In the genomic region with DNA sequence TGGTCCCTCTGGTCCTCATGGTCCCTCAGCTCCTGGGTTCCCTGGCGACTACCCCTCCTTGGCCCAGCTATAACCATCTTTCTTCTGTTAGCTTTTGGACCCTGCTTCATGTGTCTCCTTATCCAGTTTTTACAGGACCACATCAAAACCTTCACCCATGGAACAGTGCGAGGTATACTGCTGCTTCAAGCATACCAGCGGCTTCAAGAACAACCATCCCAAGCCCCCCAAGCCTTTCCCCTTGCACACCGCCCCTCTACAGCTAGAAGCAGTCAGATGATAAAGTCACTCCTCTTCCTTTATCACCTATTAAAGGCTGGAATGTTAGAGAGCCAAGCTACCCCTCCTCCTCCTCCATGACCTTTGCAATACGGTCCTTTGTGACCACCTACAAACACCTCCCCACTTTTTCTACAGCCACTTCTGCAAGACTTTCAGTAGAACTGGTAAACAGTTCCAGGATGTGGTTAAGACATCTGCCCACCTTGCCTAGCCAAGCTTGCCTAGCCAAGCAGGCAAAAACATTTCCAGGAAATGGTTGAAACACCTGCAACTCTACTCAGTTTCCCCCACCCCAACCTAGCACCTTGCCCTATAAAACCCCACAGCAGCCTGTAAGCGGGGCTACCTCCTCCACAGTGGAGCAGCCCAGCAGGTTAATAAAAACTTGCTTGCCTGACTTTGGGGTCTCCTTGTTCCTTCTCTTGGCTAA, we compare ENCODE assay signal across 14 cellular contexts.
DNase-seq lines count a peak whose midpoint lies in the region; ATAC-seq and TF ChIP-seq lines count a peak whose summit lies in the region.
"Had no signal": no experiment of that assay in that cellular context is flagged by ENCODE, and none has a peak within 500 bp of the region (broad histone marks: within the 10 kb centered on the region; RNA-seq: fewer than 3 reads in every experiment).

No MANE protein-coding gene starts in this region.

- POLR2A ChIA-PET in activated B cell treated with CpG ODN at 0.5 μM for 24 hours (lab: Charles Lee): no interaction called here

- peak overlapping the region; percentile 35 for H3K4me3 Mint-ChIP-seq in activated naive CD4-positive, alpha-beta T cell treated with anti-CD3 and anti-CD28 coated beads, Interleukin-2, amount 10 ng/mL, durations not matched to agents 7 days and 5 days
- no peak overlapping the region for H3K4me3 Mint-ChIP-seq in activated B cell treated with CpG ODN at 0.5 μM for 24 hours
- H3K4me3 Mint-ChIP-seq in stimulated activated naive CD8-positive, alpha-beta T cell treated with anti-CD3 and anti-CD28 coated beads, Interleukin-15, Interleukin-2, amounts not matched to agents 100 ng/mL and 50 ng/mL, for 24 hours: no peak overlapping the region

- H3K36me3 Mint-ChIP-seq in activated naive CD4-positive, alpha-beta T cell treated with anti-CD3 and anti-CD28 coated beads, Interleukin-2, amount 10 ng/mL, durations not matched to agents 7 days and 5 days: peaks cover 38% of the 10 kb centered on the region
- peaks cover 19% of the 10 kb centered on the region for H3K36me3 Mint-ChIP-seq in activated B cell treated with CpG ODN at 0.5 μM for 24 hours (ENCODE audit: low read depth)
- H3K36me3 Mint-ChIP-seq in stimulated activated naive CD8-positive, alpha-beta T cell treated with anti-CD3 and anti-CD28 coated beads, Interleukin-15, Interleukin-2, amounts not matched to agents 100 ng/mL and 50 ng/mL, for 24 hours (ENCODE audit: low read depth): peaks cover 27% of the 10 kb centered on the region

- intact Hi-C loops in activated B cell treated with CpG ODN at 0.5 μM for 24 hours (cut with micrococcal nuclease): no loop called here

- peaks cover 31% of the 10 kb centered on the region for H3K4me1 Mint-ChIP-seq in activated naive CD4-positive, alpha-beta T cell treated with anti-CD3 and anti-CD28 coated beads, Interleukin-2, amount 10 ng/mL, durations not matched to agents 7 days and 5 days
- H3K4me1 Mint-ChIP-seq in activated B cell treated with CpG ODN at 0.5 μM for 24 hours: peaks cover 32% of the 10 kb centered on the region
- H3K4me1 Mint-ChIP-seq in stimulated activated naive CD8-positive, alpha-beta T cell treated with anti-CD3 and anti-CD28 coated beads, Interleukin-15, Interleukin-2, amounts not matched to agents 100 ng/mL and 50 ng/mL, for 24 hours (ENCODE audit: low read depth): peaks cover 15% of the 10 kb centered on the region

- peaks cover 36% of the 10 kb centered on the region for H3K9me3 Mint-ChIP-seq in activated naive CD4-positive, alpha-beta T cell treated with anti-CD3 and anti-CD28 coated beads, Interleukin-2, amount 10 ng/mL, durations not matched to agents 7 days and 5 days
- H3K9me3 Mint-ChIP-seq in activated B cell treated with CpG ODN at 0.5 μM for 24 hours: peaks cover 14% of the 10 kb centered on the region
- H3K9me3 Mint-ChIP-seq in stimulated activated naive CD8-positive, alpha-beta T cell treated with anti-CD3 and anti-CD28 coated beads, Interleukin-15, Interleukin-2, amounts not matched to agents 100 ng/mL and 50 ng/mL, for 24 hours: peaks cover 25% of the 10 kb centered on the region

- DNase-seq in activated naive CD4-positive, alpha-beta T cell treated with anti-CD3 and anti-CD28 coated beads, Interleukin-2, amount 10 ng/mL, durations not matched to agents 7 days and 5 days: peak; percentile 51
- DNase-seq in activated naive CD4-positive, alpha-beta T cell treated with anti-CD3 and anti-CD28 coated beads, Interleukin-2, amount 50 U/mL, for 16 hours: no peak
- no peak for DNase-seq in activated B cell treated with CpG ODN at 0.5 μM for 24 hours
- DNase-seq in stimulated activated CD8-positive, alpha-beta memory T cell treated with anti-CD3 and anti-CD28 coated beads, Interleukin-4, amount 100 ng/mL, for 48 hours: no peak
- DNase-seq: activated CD4-positive, CD25-positive, alpha-beta regulatory T cell; anterior cingulate cortex; dermis blood vessel endothelial cell; GM23248; midbrain; NCI-H187 had no signal

- CTCF ChIA-PET in activated naive CD4-positive, alpha-beta T cell treated with anti-CD3 and anti-CD28 coated beads, Interleukin-2, amount 10 ng/mL, durations not matched to agents 7 days and 5 days (lab: Charles Lee): no interaction called here
- CTCF ChIA-PET in activated B cell treated with CpG ODN at 0.5 μM for 24 hours (lab: Charles Lee): no interaction called here

- no peak overlapping the region for H3K27ac Mint-ChIP-seq in activated naive CD4-positive, alpha-beta T cell treated with anti-CD3 and anti-CD28 coated beads, Interleukin-2, amount 10 ng/mL, durations not matched to agents 7 days and 5 days
- peak overlapping the region; percentile 83 for H3K27ac Mint-ChIP-seq in activated B cell treated with CpG ODN at 0.5 μM for 24 hours
- H3K27ac Mint-ChIP-seq in stimulated activated naive CD8-positive, alpha-beta T cell treated with anti-CD3 and anti-CD28 coated beads, Interleukin-15, Interleukin-2, amounts not matched to agents 100 ng/mL and 50 ng/mL, for 24 hours: peak overlapping the region; percentile 86

- ATAC-seq in GM21786 (IDR thresholded peaks at IDR 0.05; ENCODE audit: unreplicated experiment) (peak; percentile 63), activated B cell treated with CpG ODN at 0.5 μM for 24 hours (ENCODE audit: low read depth) (peak; percentile 21), HG02642 (IDR thresholded peaks at IDR 0.05; ENCODE audit: poor library complexity, unreplicated experiment) (no peak), HG02623 (IDR thresholded peaks at IDR 0.05; ENCODE audit: unreplicated experiment) (no peak)

- H3K27me3 Mint-ChIP-seq in activated naive CD4-positive, alpha-beta T cell treated with anti-CD3 and anti-CD28 coated beads, Interleukin-2, amount 10 ng/mL, durations not matched to agents 7 days and 5 days: no peaks in the 10 kb centered on the region
- H3K27me3 Mint-ChIP-seq in activated B cell treated with CpG ODN at 0.5 μM for 24 hours: no peaks in the 10 kb centered on the region
- no peaks in the 10 kb centered on the region for H3K27me3 Mint-ChIP-seq in stimulated activated naive CD8-positive, alpha-beta T cell treated with anti-CD3 and anti-CD28 coated beads, Interleukin-15, Interleukin-2, amounts not matched to agents 100 ng/mL and 50 ng/mL, for 24 hours

- TF ChIP-seq CTCF in activated B cell treated with CpG ODN at 0.5 μM for 24 hours (IDR thresholded peaks at IDR 0.05): no peak

Comparison
In these comparisons a context has a peak if more than half of its experiments do, and no peak if none do; other contexts are left out.
1. ATAC-seq: peak in GM21786 (single experiment) and activated B cell treated with CpG ODN at 0.5 μM for 24 hours (single experiment); none in HG02642 (single experiment) and HG02623 (single experiment).